Comparison of ENCODE assay signal across 1 cellular context in the genomic region with DNA sequence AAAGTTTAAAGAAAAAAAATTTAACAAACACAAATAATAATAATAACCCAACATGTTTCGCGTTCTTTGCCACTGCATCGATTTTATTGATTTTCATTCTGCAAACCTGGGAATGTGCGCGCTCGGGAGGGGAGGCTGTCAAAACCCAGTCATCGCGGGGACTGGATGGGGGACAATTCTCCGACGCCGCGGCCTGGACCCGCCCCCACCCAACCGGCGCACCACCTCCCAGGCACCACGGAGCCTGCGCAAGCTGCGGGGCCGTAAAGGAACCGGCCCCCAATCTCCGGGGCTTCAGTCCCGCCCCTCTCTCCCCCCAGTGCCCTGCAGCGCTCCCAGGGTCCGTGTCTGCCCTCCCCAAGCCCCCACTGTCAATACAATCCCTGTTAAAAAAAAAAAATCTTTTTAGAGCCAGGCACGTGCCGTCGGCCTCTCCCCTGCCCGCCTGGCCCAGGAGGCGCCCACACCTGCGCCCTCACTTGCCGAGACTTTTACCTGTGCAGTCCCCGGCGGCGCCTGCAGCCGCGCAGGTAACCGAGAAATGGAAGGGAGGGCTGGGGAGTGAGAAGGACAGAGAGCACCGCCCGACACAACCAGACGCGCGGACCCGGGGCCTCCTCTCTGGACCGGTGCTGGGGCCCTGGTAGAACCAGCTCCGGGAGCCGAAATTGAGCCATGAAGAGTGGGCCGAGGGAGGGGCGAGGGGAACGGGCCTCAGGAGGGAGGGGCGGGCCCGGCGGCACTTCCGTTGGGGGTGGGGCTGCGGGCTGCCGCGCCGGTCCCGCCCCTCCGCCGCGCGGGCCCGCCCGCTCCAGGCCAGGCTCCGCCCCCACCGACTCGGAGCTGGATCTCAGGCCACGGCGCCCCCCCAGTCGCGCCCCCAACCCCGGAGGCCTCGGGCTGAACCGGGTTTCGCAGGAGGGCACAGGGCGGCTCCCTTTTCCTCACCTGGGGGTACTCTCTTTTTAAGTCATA.
TF ChIP-seq lines count a peak whose summit lies in the region.

No MANE protein-coding gene starts in this region.

TF ChIP-seq in HepG2, 621 proteins besides CTCF, POLR2A, EP300 and RAD21 (continued from another document and continues in another):
- TF ChIP-seq, protein P1, sequence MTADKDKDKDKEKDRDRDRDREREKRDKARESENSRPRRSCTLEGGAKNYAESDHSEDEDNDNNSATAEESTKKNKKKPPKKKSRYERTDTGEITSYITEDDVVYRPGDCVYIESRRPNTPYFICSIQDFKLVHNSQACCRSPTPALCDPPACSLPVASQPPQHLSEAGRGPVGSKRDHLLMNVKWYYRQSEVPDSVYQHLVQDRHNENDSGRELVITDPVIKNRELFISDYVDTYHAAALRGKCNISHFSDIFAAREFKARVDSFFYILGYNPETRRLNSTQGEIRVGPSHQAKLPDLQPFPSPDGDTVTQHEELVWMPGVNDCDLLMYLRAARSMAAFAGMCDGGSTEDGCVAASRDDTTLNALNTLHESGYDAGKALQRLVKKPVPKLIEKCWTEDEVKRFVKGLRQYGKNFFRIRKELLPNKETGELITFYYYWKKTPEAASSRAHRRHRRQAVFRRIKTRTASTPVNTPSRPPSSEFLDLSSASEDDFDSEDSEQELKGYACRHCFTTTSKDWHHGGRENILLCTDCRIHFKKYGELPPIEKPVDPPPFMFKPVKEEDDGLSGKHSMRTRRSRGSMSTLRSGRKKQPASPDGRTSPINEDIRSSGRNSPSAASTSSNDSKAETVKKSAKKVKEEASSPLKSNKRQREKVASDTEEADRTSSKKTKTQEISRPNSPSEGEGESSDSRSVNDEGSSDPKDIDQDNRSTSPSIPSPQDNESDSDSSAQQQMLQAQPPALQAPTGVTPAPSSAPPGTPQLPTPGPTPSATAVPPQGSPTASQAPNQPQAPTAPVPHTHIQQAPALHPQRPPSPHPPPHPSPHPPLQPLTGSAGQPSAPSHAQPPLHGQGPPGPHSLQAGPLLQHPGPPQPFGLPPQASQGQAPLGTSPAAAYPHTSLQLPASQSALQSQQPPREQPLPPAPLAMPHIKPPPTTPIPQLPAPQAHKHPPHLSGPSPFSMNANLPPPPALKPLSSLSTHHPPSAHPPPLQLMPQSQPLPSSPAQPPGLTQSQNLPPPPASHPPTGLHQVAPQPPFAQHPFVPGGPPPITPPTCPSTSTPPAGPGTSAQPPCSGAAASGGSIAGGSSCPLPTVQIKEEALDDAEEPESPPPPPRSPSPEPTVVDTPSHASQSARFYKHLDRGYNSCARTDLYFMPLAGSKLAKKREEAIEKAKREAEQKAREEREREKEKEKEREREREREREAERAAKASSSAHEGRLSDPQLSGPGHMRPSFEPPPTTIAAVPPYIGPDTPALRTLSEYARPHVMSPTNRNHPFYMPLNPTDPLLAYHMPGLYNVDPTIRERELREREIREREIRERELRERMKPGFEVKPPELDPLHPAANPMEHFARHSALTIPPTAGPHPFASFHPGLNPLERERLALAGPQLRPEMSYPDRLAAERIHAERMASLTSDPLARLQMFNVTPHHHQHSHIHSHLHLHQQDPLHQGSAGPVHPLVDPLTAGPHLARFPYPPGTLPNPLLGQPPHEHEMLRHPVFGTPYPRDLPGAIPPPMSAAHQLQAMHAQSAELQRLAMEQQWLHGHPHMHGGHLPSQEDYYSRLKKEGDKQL (CRISPR knock-in tag; IDR thresholded peaks at IDR 0.05; ENCODE audit: low read depth), result 0 out of 2 replicates have a peak, but pooled peaks have one; percentile 16
- TF ChIP-seq TBL1XR1 (IDR thresholded peaks at IDR 0.05; ENCODE audit: borderline replicate concordance, low read length, partially characterized antibody) (no peak), BRCA1 (CRISPR knock-in tag; IDR thresholded peaks at IDR 0.05) (no peak), XRCC5 (optimal IDR thresholded peaks at IDR 0.05; ENCODE audit: low read length) (no peak), JUNB (CRISPR knock-in tag; IDR thresholded peaks at IDR 0.05; ENCODE audit: borderline replicate concordance) (no peak), KDM2A (CRISPR knock-in tag; IDR thresholded peaks at IDR 0.05; ENCODE audit: borderline replicate concordance, low read depth) (no peak; the same call in 1 of the 2 replicates), YY1 (IDR thresholded peaks at IDR 0.05; ENCODE audit: insufficient read depth, insufficient replicate concordance, low read depth, low read length) (peak; percentile 32), SETDB1 (CRISPR knock-in tag; IDR thresholded peaks at IDR 0.05; ENCODE audit: borderline replicate concordance) (no peak), ZNF772 (CRISPR knock-in tag; IDR thresholded peaks at IDR 0.05) (peak; percentile 58; the same call in 1 of the 2 replicates), ZNF44 (CRISPR knock-in tag; IDR thresholded peaks at IDR 0.05) (no peak), ZNF232 (CRISPR knock-in tag; IDR thresholded peaks at IDR 0.05; ENCODE audit: borderline replicate concordance) (no peak), ZNF468 (CRISPR knock-in tag; IDR thresholded peaks at IDR 0.05) (no peak), TSC22D2 (CRISPR knock-in tag; IDR thresholded peaks at IDR 0.05; ENCODE audit: borderline replicate concordance) (no peak), ZFP36L1 (CRISPR knock-in tag; IDR thresholded peaks at IDR 0.05) (no peak), ZNF670 (CRISPR knock-in tag; IDR thresholded peaks at IDR 0.05; ENCODE audit: borderline replicate concordance) (no peak), ZNF761 (CRISPR knock-in tag; conservative IDR thresholded peaks at IDR 0.05) (no peak), POLR2G (IDR thresholded peaks at IDR 0.05; ENCODE audit: low read depth, low read length) (peak; percentile 83), MYC (CRISPR knock-in tag; IDR thresholded peaks at IDR 0.05; ENCODE audit: borderline replicate concordance) (peak; percentile 53; the same call in 1 of the 2 replicates), PAF1 (CRISPR knock-in tag; IDR thresholded peaks at IDR 0.05) (no peak), SRF (IDR thresholded peaks at IDR 0.05; ENCODE audit: low read depth, low read length) (no peak)
- TF ChIP-seq, protein P2, sequence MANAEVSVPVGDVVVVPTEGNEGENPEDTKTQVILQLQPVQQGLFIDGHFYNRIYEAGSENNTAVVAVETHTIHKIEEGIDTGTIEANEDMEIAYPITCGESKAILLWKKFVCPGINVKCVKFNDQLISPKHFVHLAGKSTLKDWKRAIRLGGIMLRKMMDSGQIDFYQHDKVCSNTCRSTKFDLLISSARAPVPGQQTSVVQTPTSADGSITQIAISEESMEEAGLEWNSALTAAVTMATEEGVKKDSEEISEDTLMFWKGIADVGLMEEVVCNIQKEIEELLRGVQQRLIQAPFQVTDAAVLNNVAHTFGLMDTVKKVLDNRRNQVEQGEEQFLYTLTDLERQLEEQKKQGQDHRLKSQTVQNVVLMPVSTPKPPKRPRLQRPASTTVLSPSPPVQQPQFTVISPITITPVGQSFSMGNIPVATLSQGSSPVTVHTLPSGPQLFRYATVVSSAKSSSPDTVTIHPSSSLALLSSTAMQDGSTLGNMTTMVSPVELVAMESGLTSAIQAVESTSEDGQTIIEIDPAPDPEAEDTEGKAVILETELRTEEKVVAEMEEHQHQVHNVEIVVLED (CRISPR knock-in tag; IDR thresholded peaks at IDR 0.05; ENCODE audit: borderline replicate concordance), result peak; percentile 33; the same call in 1 of the 2 replicates
- TF ChIP-seq, protein P3, sequence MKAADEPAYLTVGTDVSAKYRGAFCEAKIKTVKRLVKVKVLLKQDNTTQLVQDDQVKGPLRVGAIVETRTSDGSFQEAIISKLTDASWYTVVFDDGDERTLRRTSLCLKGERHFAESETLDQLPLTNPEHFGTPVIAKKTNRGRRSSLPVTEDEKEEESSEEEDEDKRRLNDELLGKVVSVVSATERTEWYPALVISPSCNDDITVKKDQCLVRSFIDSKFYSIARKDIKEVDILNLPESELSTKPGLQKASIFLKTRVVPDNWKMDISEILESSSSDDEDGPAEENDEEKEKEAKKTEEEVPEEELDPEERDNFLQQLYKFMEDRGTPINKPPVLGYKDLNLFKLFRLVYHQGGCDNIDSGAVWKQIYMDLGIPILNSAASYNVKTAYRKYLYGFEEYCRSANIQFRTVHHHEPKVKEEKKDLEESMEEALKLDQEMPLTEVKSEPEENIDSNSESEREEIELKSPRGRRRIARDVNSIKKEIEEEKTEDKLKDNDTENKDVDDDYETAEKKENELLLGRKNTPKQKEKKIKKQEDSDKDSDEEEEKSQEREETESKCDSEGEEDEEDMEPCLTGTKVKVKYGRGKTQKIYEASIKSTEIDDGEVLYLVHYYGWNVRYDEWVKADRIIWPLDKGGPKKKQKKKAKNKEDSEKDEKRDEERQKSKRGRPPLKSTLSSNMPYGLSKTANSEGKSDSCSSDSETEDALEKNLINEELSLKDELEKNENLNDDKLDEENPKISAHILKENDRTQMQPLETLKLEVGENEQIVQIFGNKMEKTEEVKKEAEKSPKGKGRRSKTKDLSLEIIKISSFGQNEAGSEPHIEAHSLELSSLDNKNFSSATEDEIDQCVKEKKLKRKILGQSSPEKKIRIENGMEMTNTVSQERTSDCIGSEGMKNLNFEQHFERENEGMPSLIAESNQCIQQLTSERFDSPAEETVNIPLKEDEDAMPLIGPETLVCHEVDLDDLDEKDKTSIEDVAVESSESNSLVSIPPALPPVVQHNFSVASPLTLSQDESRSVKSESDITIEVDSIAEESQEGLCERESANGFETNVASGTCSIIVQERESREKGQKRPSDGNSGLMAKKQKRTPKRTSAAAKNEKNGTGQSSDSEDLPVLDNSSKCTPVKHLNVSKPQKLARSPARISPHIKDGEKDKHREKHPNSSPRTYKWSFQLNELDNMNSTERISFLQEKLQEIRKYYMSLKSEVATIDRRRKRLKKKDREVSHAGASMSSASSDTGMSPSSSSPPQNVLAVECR (CRISPR knock-in tag; IDR thresholded peaks at IDR 0.05; ENCODE audit: borderline replicate concordance), result peak; percentile 56; the same call in 1 of the 2 replicates
- TF ChIP-seq, protein P4, sequence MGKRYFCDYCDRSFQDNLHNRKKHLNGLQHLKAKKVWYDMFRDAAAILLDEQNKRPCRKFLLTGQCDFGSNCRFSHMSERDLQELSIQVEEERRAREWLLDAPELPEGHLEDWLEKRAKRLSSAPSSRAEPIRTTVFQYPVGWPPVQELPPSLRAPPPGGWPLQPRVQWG (CRISPR knock-in tag; IDR thresholded peaks at IDR 0.05; ENCODE audit: borderline replicate concordance, low read depth), result no peak
- TF ChIP-seq, protein P5, sequence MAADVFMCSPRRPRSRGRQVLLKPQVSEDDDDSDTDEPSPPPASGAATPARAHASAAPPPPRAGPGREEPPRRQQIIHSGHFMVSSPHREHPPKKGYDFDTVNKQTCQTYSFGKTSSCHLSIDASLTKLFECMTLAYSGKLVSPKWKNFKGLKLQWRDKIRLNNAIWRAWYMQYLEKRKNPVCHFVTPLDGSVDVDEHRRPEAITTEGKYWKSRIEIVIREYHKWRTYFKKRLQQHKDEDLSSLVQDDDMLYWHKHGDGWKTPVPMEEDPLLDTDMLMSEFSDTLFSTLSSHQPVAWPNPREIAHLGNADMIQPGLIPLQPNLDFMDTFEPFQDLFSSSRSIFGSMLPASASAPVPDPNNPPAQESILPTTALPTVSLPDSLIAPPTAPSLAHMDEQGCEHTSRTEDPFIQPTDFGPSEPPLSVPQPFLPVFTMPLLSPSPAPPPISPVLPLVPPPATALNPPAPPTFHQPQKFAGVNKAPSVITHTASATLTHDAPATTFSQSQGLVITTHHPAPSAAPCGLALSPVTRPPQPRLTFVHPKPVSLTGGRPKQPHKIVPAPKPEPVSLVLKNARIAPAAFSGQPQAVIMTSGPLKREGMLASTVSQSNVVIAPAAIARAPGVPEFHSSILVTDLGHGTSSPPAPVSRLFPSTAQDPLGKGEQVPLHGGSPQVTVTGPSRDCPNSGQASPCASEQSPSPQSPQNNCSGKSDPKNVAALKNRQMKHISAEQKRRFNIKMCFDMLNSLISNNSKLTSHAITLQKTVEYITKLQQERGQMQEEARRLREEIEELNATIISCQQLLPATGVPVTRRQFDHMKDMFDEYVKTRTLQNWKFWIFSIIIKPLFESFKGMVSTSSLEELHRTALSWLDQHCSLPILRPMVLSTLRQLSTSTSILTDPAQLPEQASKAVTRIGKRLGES (CRISPR knock-in tag; IDR thresholded peaks at IDR 0.05; ENCODE audit: borderline replicate concordance), result no peak
- TF ChIP-seq, protein P6, sequence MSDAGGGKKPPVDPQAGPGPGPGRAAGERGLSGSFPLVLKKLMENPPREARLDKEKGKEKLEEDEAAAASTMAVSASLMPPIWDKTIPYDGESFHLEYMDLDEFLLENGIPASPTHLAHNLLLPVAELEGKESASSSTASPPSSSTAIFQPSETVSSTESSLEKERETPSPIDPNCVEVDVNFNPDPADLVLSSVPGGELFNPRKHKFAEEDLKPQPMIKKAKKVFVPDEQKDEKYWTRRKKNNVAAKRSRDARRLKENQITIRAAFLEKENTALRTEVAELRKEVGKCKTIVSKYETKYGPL (CRISPR knock-in tag; IDR thresholded peaks at IDR 0.05), result no peak
- TF ChIP-seq, protein P7, sequence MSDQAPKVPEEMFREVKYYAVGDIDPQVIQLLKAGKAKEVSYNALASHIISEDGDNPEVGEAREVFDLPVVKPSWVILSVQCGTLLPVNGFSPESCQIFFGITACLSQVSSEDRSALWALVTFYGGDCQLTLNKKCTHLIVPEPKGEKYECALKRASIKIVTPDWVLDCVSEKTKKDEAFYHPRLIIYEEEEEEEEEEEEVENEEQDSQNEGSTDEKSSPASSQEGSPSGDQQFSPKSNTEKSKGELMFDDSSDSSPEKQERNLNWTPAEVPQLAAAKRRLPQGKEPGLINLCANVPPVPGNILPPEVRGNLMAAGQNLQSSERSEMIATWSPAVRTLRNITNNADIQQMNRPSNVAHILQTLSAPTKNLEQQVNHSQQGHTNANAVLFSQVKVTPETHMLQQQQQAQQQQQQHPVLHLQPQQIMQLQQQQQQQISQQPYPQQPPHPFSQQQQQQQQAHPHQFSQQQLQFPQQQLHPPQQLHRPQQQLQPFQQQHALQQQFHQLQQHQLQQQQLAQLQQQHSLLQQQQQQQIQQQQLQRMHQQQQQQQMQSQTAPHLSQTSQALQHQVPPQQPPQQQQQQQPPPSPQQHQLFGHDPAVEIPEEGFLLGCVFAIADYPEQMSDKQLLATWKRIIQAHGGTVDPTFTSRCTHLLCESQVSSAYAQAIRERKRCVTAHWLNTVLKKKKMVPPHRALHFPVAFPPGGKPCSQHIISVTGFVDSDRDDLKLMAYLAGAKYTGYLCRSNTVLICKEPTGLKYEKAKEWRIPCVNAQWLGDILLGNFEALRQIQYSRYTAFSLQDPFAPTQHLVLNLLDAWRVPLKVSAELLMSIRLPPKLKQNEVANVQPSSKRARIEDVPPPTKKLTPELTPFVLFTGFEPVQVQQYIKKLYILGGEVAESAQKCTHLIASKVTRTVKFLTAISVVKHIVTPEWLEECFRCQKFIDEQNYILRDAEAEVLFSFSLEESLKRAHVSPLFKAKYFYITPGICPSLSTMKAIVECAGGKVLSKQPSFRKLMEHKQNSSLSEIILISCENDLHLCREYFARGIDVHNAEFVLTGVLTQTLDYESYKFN (CRISPR knock-in tag; conservative IDR thresholded peaks at IDR 0.05), result 0 out of 2 replicates have a peak, but pooled peaks have one; percentile 12
